In genomic region chr6:156953478-156954146, GRCh38 we compare ENCODE assay signal across 9 cellular contexts.
A peak's percentile ranks its signal among the peaks of the same experiment; 100 is the strongest.
DNase-seq lines count a peak whose midpoint lies in the region; ATAC-seq and TF ChIP-seq lines count a peak whose summit lies in the region.
"Had no signal": no experiment of that assay in that cellular context is flagged by ENCODE, and none has a peak within 500 bp of the region (broad histone marks: within the 10 kb centered on the region; RNA-seq: fewer than 3 reads in every experiment).

No MANE protein-coding gene starts in this region.

- H3K4me1 ChIP-seq in CD4-positive, alpha-beta memory T cell (ENCODE audit: insufficient read depth, low read length), result peaks cover 52% of the 10 kb centered on the region
- peaks cover 0 to 44% of the 10 kb centered on the region in 2 donors for H3K4me1 ChIP-seq in left lung
- peaks cover 24 to 62% (median 44%) of the 10 kb centered on the region in 4 donors for H3K4me1 ChIP-seq in transverse colon

- TF ChIP-seq POLR2A in transverse colon (IDR thresholded peaks at IDR 0.05), result no peak

- intact Hi-C loops in CD4-positive, alpha-beta memory T cell (cut with micrococcal nuclease), result no loop called here
- intact Hi-C loops in left lung (cut with DNase I), result no loop called here
- intact Hi-C loops in transverse colon (cut with DNase I; ENCODE audit: low total_unique reads), result no loop called here

- in situ Hi-C loops in transverse colon (cut with MboI; ENCODE audit: low pct_ligation_motif_present in 1 of 4, low pct_unique_long_range_greater_than_20kb in 1 of 4, low sequenced_read_pairs in 3 of 4), result no loop called here

- 23 to 25% methylated on average over 5 to 7 of the region's 7 CpGs for WGBS in transverse colon (ENCODE audit: low coverage in 1 of 2), 2 donors

- CTCF ChIA-PET in CD4-positive, alpha-beta memory T cell (lab: Charles Lee; ENCODE audit: partially characterized antibody), result interaction anchor here (0.6 to 3.7 kb wide), 2 partner anchors 10 to 13 kb away, joined by 3 to 13 read pairs; no protein-coding TSS in a partner anchor
- CTCF ChIA-PET in HEK293T (lab: Yijun Ruan, JAX), result interaction anchor here (0.6 to 1.5 kb wide), 4 partner anchors 11 to 672 kb away, joined by 3 to 6 read pairs (median 3); no protein-coding TSS in a partner anchor

- POLR2A ChIA-PET in CD4-positive, alpha-beta memory T cell (lab: Charles Lee; ENCODE audit: partially characterized antibody), result interaction anchor here (1.0 to 2.6 kb wide), 2 partner anchors 11 to 28 kb away, joined by 3 to 7 read pairs; no protein-coding TSS in a partner anchor
- POLR2A ChIA-PET in HEK293T (lab: Yijun Ruan, JAX), result no interaction called here

- no peaks in the 10 kb centered on the region for H3K9me3 ChIP-seq in CD4-positive, alpha-beta memory T cell (ENCODE audit: control insufficient read depth in 1 of 2, low read length in 2 of 2)
- no peaks in the 10 kb centered on the region for H3K9me3 ChIP-seq in left lung
- H3K9me3 ChIP-seq in transverse colon, result no peaks in the 10 kb centered on the region

- no peak overlapping the region for H3K27ac ChIP-seq in CD4-positive, alpha-beta memory T cell (ENCODE audit: low read depth, low read length)
- peak overlapping the region in 1 of 2 donors; percentile 3 for H3K27ac ChIP-seq in left lung
- peak overlapping the region; percentile 28 to 56 (median 38) for H3K27ac ChIP-seq in transverse colon

- H3K4me1 Mint-ChIP-seq in CD4-positive, alpha-beta memory T cell, result peaks cover 55 to 83% (median 71%) of the 10 kb centered on the region in 4 donors

- peak overlapping the region; percentile 6 to 87 (median 77) for H3K27ac Mint-ChIP-seq in CD4-positive, alpha-beta memory T cell
- H3K27ac Mint-ChIP-seq: T-helper 1 cell treated with Interleukin-12 subunit alpha and Interleukin-12 subunit beta and Interleukin-4 antibody, amounts not matched to agents 30 μg/mL and 1 μg/mL, for 36 hours had no signal

- H3K9me3 Mint-ChIP-seq in CD4-positive, alpha-beta memory T cell, result no peaks in the 10 kb centered on the region
- H3K9me3 Mint-ChIP-seq: T-helper 1 cell treated with Interleukin-12 subunit alpha and Interleukin-12 subunit beta and Interleukin-4 antibody, amounts not matched to agents 30 μg/mL and 1 μg/mL, for 36 hours had no signal

- no peak overlapping the region for H3K4me3 ChIP-seq in CD4-positive, alpha-beta memory T cell (ENCODE audit: low read length in 2 of 2)
- H3K4me3 ChIP-seq in choroid plexus epithelial cell (ENCODE audit: low read depth, low read length) (peak overlapping the region; percentile 17), left lung (no peak overlapping the region), transverse colon (no peak overlapping the region)

- H3K36me3 ChIP-seq in CD4-positive, alpha-beta memory T cell (ENCODE audit: insufficient read depth, low read length), result no peaks in the 10 kb centered on the region
- no peaks in the 10 kb centered on the region for H3K36me3 ChIP-seq in left lung
- H3K36me3 ChIP-seq in transverse colon, result no peaks in the 10 kb centered on the region

- H3K27me3 ChIP-seq in CD4-positive, alpha-beta memory T cell (ENCODE audit: insufficient read depth, low read length), result no peaks in the 10 kb centered on the region
- no peaks in the 10 kb centered on the region for H3K27me3 ChIP-seq in left lung
- H3K27me3 ChIP-seq in transverse colon, result no peaks in the 10 kb centered on the region

- ATAC-seq in left lung (peak; percentile 68), GM21717 (IDR thresholded peaks at IDR 0.05; ENCODE audit: unreplicated experiment) (no peak), HG03039 (IDR thresholded peaks at IDR 0.05; ENCODE audit: unreplicated experiment) (no peak)

- no peak for TF ChIP-seq EP300 in transverse colon (IDR thresholded peaks at IDR 0.05; ENCODE audit: low read depth)

- H3K36me3 Mint-ChIP-seq in CD4-positive, alpha-beta memory T cell, result peaks cover 0 to 3% of the 10 kb centered on the region in 2 donors

- H3K4me3 Mint-ChIP-seq in CD4-positive, alpha-beta memory T cell, result peak overlapping the region in 2 of 8 donors; percentile 7 to 34
- H3K4me3 Mint-ChIP-seq: T-helper 1 cell treated with Interleukin-12 subunit alpha and Interleukin-12 subunit beta and Interleukin-4 antibody, amounts not matched to agents 30 μg/mL and 1 μg/mL, for 36 hours had no signal

- peak; percentile 61 for TF ChIP-seq CTCF in choroid plexus epithelial cell (conservative IDR thresholded peaks at IDR 0.05; ENCODE audit: low read depth, low read length)
- no peak for TF ChIP-seq CTCF in left lung (IDR thresholded peaks at IDR 0.05)
- peak in 3 of 5 experiments; percentile 9 to 29 (median 11) for TF ChIP-seq CTCF in transverse colon (IDR thresholded peaks at IDR 0.05)

- peak; percentile 60 to 77 (median 74) for DNase-seq in CD4-positive, alpha-beta memory T cell
- DNase-seq in HEK293T (ENCODE audit: extremely low spot score), result peak; percentile 85
- peak; percentile 93 for DNase-seq in NCI-H526 (lab: John Stamatoyannopoulos, UW)
- peak; percentile 99 for DNase-seq in choroid plexus epithelial cell (ENCODE audit: low read depth)
- DNase-seq in left lung, result no peak
- DNase-seq in transverse colon, result no peak

- H3K27me3 Mint-ChIP-seq in CD4-positive, alpha-beta memory T cell, result no peaks in the 10 kb centered on the region

TF ChIP-seq in HEK293T, 16 proteins besides CTCF, POLR2A, EP300 and RAD21:
- peak; percentile 96 for TF ChIP-seq PKNOX1 (IDR thresholded peaks at IDR 0.05)
- no peak for TF ChIP-seq SP1 (IDR thresholded peaks at IDR 0.05)

Comparison
In these comparisons a context has a peak if more than half of its experiments do, and no peak if none do; other contexts are left out.
1. DNase-seq: peak in CD4-positive, alpha-beta memory T cell (5 of 5), HEK293T (single experiment), NCI-H526 (2 of 2) and choroid plexus epithelial cell (single experiment); none in left lung (0 of 2) and transverse colon (single experiment).
2. CTCF ChIP-seq: peak in choroid plexus epithelial cell (single experiment) and transverse colon (3 of 5); none in left lung (0 of 2).